ENCODE assay signal across 10 cellular contexts in the genomic region with DNA sequence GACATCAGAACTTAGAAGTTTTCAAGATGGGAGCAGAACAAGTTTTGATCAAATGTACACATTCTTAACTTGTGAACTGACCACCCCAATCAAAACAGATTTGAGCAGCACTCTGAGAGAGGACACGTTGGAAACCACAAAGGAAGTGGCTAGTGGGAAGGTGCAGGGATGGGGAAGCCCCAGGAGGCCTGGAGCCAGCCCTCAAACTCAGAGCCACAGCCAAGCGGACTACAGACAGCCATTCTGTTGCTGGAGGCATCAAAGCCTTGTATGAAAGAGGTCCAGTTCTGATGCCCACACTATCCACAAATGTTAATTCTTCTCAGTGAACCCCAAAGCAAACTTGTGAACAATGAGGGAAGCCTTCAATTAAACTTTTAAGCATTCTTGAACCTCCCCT.
DNase-seq lines count a peak whose midpoint lies in the region; ATAC-seq, FAIRE-seq and TF ChIP-seq lines count a peak whose summit lies in the region.
"Had no signal": no experiment of that assay in that cellular context is flagged by ENCODE, and none has a peak within 500 bp of the region (broad histone marks: within the 10 kb centered on the region; RNA-seq: fewer than 3 reads in every experiment).

No MANE protein-coding gene starts in this region.

- DNase-seq in activated CD4-positive, alpha-beta T cell treated with anti-CD3 and anti-CD28 coated beads, Interleukin-2, amount 10 ng/mL, durations not matched to agents 24 days and 14 days = peak; percentile 75
- no peak for DNase-seq in activated CD4-positive, alpha-beta T cell treated with anti-CD3 and anti-CD28 coated beads, Interleukin-2, amount 50 U/mL, for 1 hour
- peak; percentile 54 for DNase-seq in activated naive CD8-positive, alpha-beta T cell treated with anti-CD3 and anti-CD28 coated beads, Interleukin-2, amount 10 ng/mL, durations not matched to agents 7 days and 5 days
- peak; percentile 43 for DNase-seq in stimulated activated CD8-positive, alpha-beta memory T cell treated with anti-CD3 and anti-CD28 coated beads, Interleukin-4, amount 100 ng/mL, for 48 hours
- DNase-seq in A673 (ENCODE audit: low spot score) (no peak), HTR-8/SVneo (ENCODE audit: insufficient read length, low spot score) (no peak)
- DNase-seq: activated gamma-delta T cell, naive B cell had no signal

- H3K9ac ChIP-seq in Loucy (ENCODE audit: low read depth, low read length, poor library complexity, severe bottlenecking) = peak overlapping the region; percentile 24

- H3K79me2 ChIP-seq in Loucy (ENCODE audit: insufficient read depth, low read length) = no peaks in the 10 kb centered on the region

- POLR2A ChIA-PET in activated naive CD8-positive, alpha-beta T cell treated with anti-CD3 and anti-CD28 coated beads, Interleukin-2, amount 10 ng/mL, durations not matched to agents 7 days and 5 days (lab: Charles Lee) = interaction anchor here (2.6 kb wide), 1 partner anchor 12 kb away, joined by 6 read pairs; no protein-coding TSS in a partner anchor
- POLR2A ChIA-PET in A673 (lab: Charles Lee; ENCODE audit: low non-redundant PET) = no interaction called here

- H3K4me1 ChIP-seq in Loucy (ENCODE audit: insufficient read depth, low read length, poor library complexity, severe bottlenecking) (peaks cover 58% of the 10 kb centered on the region), A673 (ENCODE audit: insufficient read depth, low read length, poor library complexity, severe bottlenecking) (no peaks in the 10 kb centered on the region)

- no peaks in the 10 kb centered on the region for H3K9me2 ChIP-seq in Loucy (replicated peaks; ENCODE audit: low read depth, low read length)

- H3K36me3 ChIP-seq in Loucy (ENCODE audit: insufficient read depth, low read length) (no peaks in the 10 kb centered on the region), A673 (ENCODE audit: insufficient read depth, low read length, poor library complexity, severe bottlenecking) (no peaks in the 10 kb centered on the region)

- TF ChIP-seq CTCF in Loucy (conservative IDR thresholded peaks at IDR 0.05; ENCODE audit: low read length) (no peak), A673 (conservative IDR thresholded peaks at IDR 0.05; ENCODE audit: low read depth, low read length) (no peak)

- H3K36me3 Mint-ChIP-seq in activated CD4-positive, alpha-beta T cell treated with anti-CD3 and anti-CD28 coated beads, Interleukin-2, amount 10 ng/mL, durations not matched to agents 24 days and 14 days (ENCODE audit: low read depth) = no peaks in the 10 kb centered on the region
- no peaks in the 10 kb centered on the region for H3K36me3 Mint-ChIP-seq in activated naive CD8-positive, alpha-beta T cell treated with anti-CD3 and anti-CD28 coated beads, Interleukin-2, amount 10 ng/mL, durations not matched to agents 7 days and 5 days
- H3K36me3 Mint-ChIP-seq: naive B cell had no signal

- H3K27ac ChIP-seq in A673 (ENCODE audit: low read depth, low read length, poor library complexity, severe bottlenecking) = no peak overlapping the region

- no TSS peak for BruUV-seq in A673 (replicated peaks; lab: Mats Ljungman, UMichigan)

- H3K9me3 ChIP-seq in Loucy (ENCODE audit: insufficient read depth, low read depth, low read length) (no peaks in the 10 kb centered on the region), A673 (ENCODE audit: low read depth, low read length, poor library complexity, severe bottlenecking) (no peaks in the 10 kb centered on the region)

- H3F3A ChIP-seq in Loucy (ENCODE audit: low read depth) = no peaks in the 10 kb centered on the region

- H3K4me3 ChIP-seq in Loucy (ENCODE audit: low read length, poor library complexity, severe bottlenecking) (peak overlapping the region; percentile 16), A673 (ENCODE audit: low read depth, low read length, poor library complexity, severe bottlenecking) (no peak overlapping the region)

- H3K27me3 Mint-ChIP-seq in activated CD4-positive, alpha-beta T cell treated with anti-CD3 and anti-CD28 coated beads, Interleukin-2, amount 10 ng/mL, durations not matched to agents 24 days and 14 days = peaks cover 52% of the 10 kb centered on the region
- H3K27me3 Mint-ChIP-seq in activated naive CD8-positive, alpha-beta T cell treated with anti-CD3 and anti-CD28 coated beads, Interleukin-2, amount 10 ng/mL, durations not matched to agents 7 days and 5 days = peaks cover 19% of the 10 kb centered on the region

- FAIRE-seq in HTR-8/SVneo (lab: Jason Lieb, UNC) = no peak

- H3K27me3 ChIP-seq in Loucy (ENCODE audit: insufficient read depth, low read length, poor library complexity, severe bottlenecking) = no peaks in the 10 kb centered on the region
- no peaks in the 10 kb centered on the region for H3K27me3 ChIP-seq in A673 (replicated peaks; ENCODE audit: insufficient read depth, low read depth, low read length, poor library complexity)

- H3K27ac Mint-ChIP-seq in activated CD4-positive, alpha-beta T cell treated with anti-CD3 and anti-CD28 coated beads, Interleukin-2, amount 10 ng/mL, durations not matched to agents 24 days and 14 days = no peak overlapping the region
- no peak overlapping the region for H3K27ac Mint-ChIP-seq in activated naive CD8-positive, alpha-beta T cell treated with anti-CD3 and anti-CD28 coated beads, Interleukin-2, amount 10 ng/mL, durations not matched to agents 7 days and 5 days

- H3K4me1 Mint-ChIP-seq in activated CD4-positive, alpha-beta T cell treated with anti-CD3 and anti-CD28 coated beads, Interleukin-2, amount 10 ng/mL, durations not matched to agents 24 days and 14 days = peaks cover 20% of the 10 kb centered on the region
- H3K4me1 Mint-ChIP-seq in activated naive CD8-positive, alpha-beta T cell treated with anti-CD3 and anti-CD28 coated beads, Interleukin-2, amount 10 ng/mL, durations not matched to agents 7 days and 5 days = peaks cover 41% of the 10 kb centered on the region

- CTCF ChIA-PET in A673 (lab: Charles Lee) = no interaction called here

- no peaks in the 10 kb centered on the region for H4K20me1 ChIP-seq in Loucy (ENCODE audit: insufficient read depth, low read length, poor library complexity, severe bottlenecking)

- no peak overlapping the region for H2AFZ ChIP-seq in Loucy (ENCODE audit: low read length)

- no peak overlapping the region for H3K4me3 Mint-ChIP-seq in activated CD4-positive, alpha-beta T cell treated with anti-CD3 and anti-CD28 coated beads, Interleukin-2, amount 10 ng/mL, durations not matched to agents 24 days and 14 days
- peak overlapping the region; percentile 35 for H3K4me3 Mint-ChIP-seq in activated naive CD8-positive, alpha-beta T cell treated with anti-CD3 and anti-CD28 coated beads, Interleukin-2, amount 10 ng/mL, durations not matched to agents 7 days and 5 days
- H3K4me3 Mint-ChIP-seq: naive B cell had no signal

- intact Hi-C loops in activated CD4-positive, alpha-beta T cell treated with anti-CD3 and anti-CD28 coated beads, Interleukin-2, amount 10 ng/mL, durations not matched to agents 24 days and 14 days (cut with micrococcal nuclease) = no loop called here
- intact Hi-C loops in A673 (cut with micrococcal nuclease; ENCODE audit: unreplicated experiment) = no loop called here

- peak; percentile 65 for ATAC-seq in activated naive CD8-positive, alpha-beta T cell treated with anti-CD3 and anti-CD28 coated beads, Interleukin-2, amount 10 ng/mL, durations not matched to agents 7 days and 5 days (ENCODE audit: low read depth)
- no peak for ATAC-seq in HG03520 (IDR thresholded peaks at IDR 0.05; ENCODE audit: unreplicated experiment)

- no peaks in the 10 kb centered on the region for H3K9me3 Mint-ChIP-seq in activated CD4-positive, alpha-beta T cell treated with anti-CD3 and anti-CD28 coated beads, Interleukin-2, amount 10 ng/mL, durations not matched to agents 24 days and 14 days
- H3K9me3 Mint-ChIP-seq in activated naive CD8-positive, alpha-beta T cell treated with anti-CD3 and anti-CD28 coated beads, Interleukin-2, amount 10 ng/mL, durations not matched to agents 7 days and 5 days = no peaks in the 10 kb centered on the region
- H3K9me3 Mint-ChIP-seq: naive B cell had no signal

- H3K4me2 ChIP-seq in Loucy (ENCODE audit: low read depth, low read length, poor library complexity, severe bottlenecking) = peak overlapping the region; percentile 56

Comparison
In these comparisons a context has a peak if more than half of its experiments do, and no peak if none do; other contexts are left out.
1. DNase-seq: peak in activated CD4-positive, alpha-beta T cell treated with anti-CD3 and anti-CD28 coated beads, Interleukin-2, amount 10 ng/mL, durations not matched to agents 24 days and 14 days (single experiment), activated naive CD8-positive, alpha-beta T cell treated with anti-CD3 and anti-CD28 coated beads, Interleukin-2, amount 10 ng/mL, durations not matched to agents 7 days and 5 days (single experiment) and stimulated activated CD8-positive, alpha-beta memory T cell treated with anti-CD3 and anti-CD28 coated beads, Interleukin-4, amount 100 ng/mL, for 48 hours (single experiment); none in activated CD4-positive, alpha-beta T cell treated with anti-CD3 and anti-CD28 coated beads, Interleukin-2, amount 50 U/mL, for 1 hour (single experiment), A673 (single experiment) and HTR-8/SVneo (single experiment).